ENCODE assay signal across 17 cellular contexts in genomic region chr11:61337706-61338268, GRCh38. TPM values are rescaled to one million over a fixed set of nuclear protein-coding genes. Genes with fewer than 3 reads are reported as not detected.
A peak's percentile ranks its signal among the peaks of the same experiment; 100 is the strongest.
DNase-seq lines count a peak whose midpoint lies in the region; ATAC-seq, FAIRE-seq and TF ChIP-seq lines count a peak whose summit lies in the region.
"Had no signal": no experiment of that assay in that cellular context is flagged by ENCODE, and none has a peak within 500 bp of the region (broad histone marks: within the 10 kb centered on the region; RNA-seq: fewer than 3 reads in every experiment).

No MANE protein-coding gene starts in this region.

- intact Hi-C loops in HepG2 (cut with micrococcal nuclease; ENCODE audit: unreplicated experiment) = loop anchor here (2.0 to 10.0 kb wide), 2 partner anchors 55 to 83 kb away; partner anchors contain the start of gene TMEM216
- intact Hi-C loops in right lobe of liver (cut with DNase I) = loop anchor here (5.0 kb wide), 2 partner anchors 45 to 50 kb away; no protein-coding TSS in a partner anchor
- intact Hi-C loops in dendritic cell treated with granulocyte-macrophage colony-stimulating factor and Interleukin-4, amounts not matched to agents 40 ng/mL and 50 ng/mL, for 4 days (cut with micrococcal nuclease) = loop anchor here (10.0 kb wide), 1 partner anchor 83 kb away; no protein-coding TSS in a partner anchor

- TF ChIP-seq CTCF in HepG2 (CRISPR knock-in tag; IDR thresholded peaks at IDR 0.05) (no peak), right lobe of liver (IDR thresholded peaks at IDR 0.05) (no peak)

- ATAC-seq in HepG2 = no peak
- ATAC-seq in right lobe of liver = no peak
- no peak for ATAC-seq in memory B cell (ENCODE audit: low read depth)
- ATAC-seq in stimulated activated effector memory CD8-positive, alpha-beta T cell treated with anti-CD3 and anti-CD28 coated beads, Interleukin-12 subunit alpha, Interleukin-12 subunit beta, amount 100 ng/mL, for 72 hours = no peak
- ATAC-seq: GM12878 had no signal

- H3K4me3 ChIP-seq in HepG2 (replicated peaks in 1 of 3; ENCODE audit: insufficient read depth in 1 of 3, low read depth in 2 of 3, low read length in 3 of 3) (no peak overlapping the region), right lobe of liver (no peak overlapping the region), SJCRH30 (no peak overlapping the region)
- H3K4me3 ChIP-seq: GM12878 had no signal

- peaks cover 34% of the 10 kb centered on the region for H3K4me1 Mint-ChIP-seq in dendritic cell treated with granulocyte-macrophage colony-stimulating factor and Interleukin-4, amounts not matched to agents 40 ng/mL and 50 ng/mL, for 4 days (ENCODE audit: low read depth)
- H3K4me1 Mint-ChIP-seq in memory B cell = peaks cover 25% of the 10 kb centered on the region
- H3K4me1 Mint-ChIP-seq in stimulated activated effector memory CD8-positive, alpha-beta T cell treated with anti-CD3 and anti-CD28 coated beads, Interleukin-12 subunit alpha, Interleukin-12 subunit beta, amount 100 ng/mL, for 72 hours = peaks cover 29% of the 10 kb centered on the region

- peaks cover 54% of the 10 kb centered on the region for H3K36me3 Mint-ChIP-seq in dendritic cell treated with granulocyte-macrophage colony-stimulating factor and Interleukin-4, amounts not matched to agents 40 ng/mL and 50 ng/mL, for 4 days (ENCODE audit: low read depth)
- peaks cover 8% of the 10 kb centered on the region for H3K36me3 Mint-ChIP-seq in memory B cell
- H3K36me3 Mint-ChIP-seq in stimulated activated effector memory CD8-positive, alpha-beta T cell treated with anti-CD3 and anti-CD28 coated beads, Interleukin-12 subunit alpha, Interleukin-12 subunit beta, amount 100 ng/mL, for 72 hours = no peaks in the 10 kb centered on the region

- no peaks in the 10 kb centered on the region for H3K9me3 ChIP-seq in HepG2 (ENCODE audit: low read length)
- H3K9me3 ChIP-seq in right lobe of liver = no peaks in the 10 kb centered on the region
- no peaks in the 10 kb centered on the region for H3K9me3 ChIP-seq in SJCRH30 (replicated peaks)
- H3K9me3 ChIP-seq: BE2C had no signal

- 0 out of 2 replicates have a peak, but pooled peaks cover 4% of the 10 kb centered on the region for H4K20me1 ChIP-seq in HepG2 (ENCODE audit: insufficient read depth, low read length)

- TF ChIP-seq POLR2A in HepG2 (IDR thresholded peaks at IDR 0.05; ENCODE audit: insufficient read depth in 1 of 2, low read depth in 2 of 2, low read length in 2 of 2) = no peak
- TF ChIP-seq POLR2A in right lobe of liver (IDR thresholded peaks at IDR 0.05) = no peak

- no peak overlapping the region for H3K4me3 Mint-ChIP-seq in dendritic cell treated with granulocyte-macrophage colony-stimulating factor and Interleukin-4, amounts not matched to agents 40 ng/mL and 50 ng/mL, for 4 days
- no peak overlapping the region for H3K4me3 Mint-ChIP-seq in memory B cell
- no peak overlapping the region for H3K4me3 Mint-ChIP-seq in stimulated activated effector memory CD8-positive, alpha-beta T cell treated with anti-CD3 and anti-CD28 coated beads, Interleukin-12 subunit alpha, Interleukin-12 subunit beta, amount 100 ng/mL, for 72 hours
- H3K4me3 Mint-ChIP-seq: H9 had no signal

- no peak overlapping the region for H3K9ac ChIP-seq in HepG2 (ENCODE audit: insufficient read depth, low read depth, low read length)

- H3K4me1 ChIP-seq in HepG2 (ENCODE audit: insufficient read depth, low read length) (peaks cover 33% of the 10 kb centered on the region), right lobe of liver (peaks cover 0 to 28% (median 10%) of the 10 kb centered on the region in 4 donors), SJCRH30 (no peaks in the 10 kb centered on the region)
- H3K4me1 ChIP-seq: BE2C had no signal

- peak overlapping the region; percentile 2 for H3K27ac Mint-ChIP-seq in dendritic cell treated with granulocyte-macrophage colony-stimulating factor and Interleukin-4, amounts not matched to agents 40 ng/mL and 50 ng/mL, for 4 days
- H3K27ac Mint-ChIP-seq in memory B cell = peak overlapping the region; percentile 58
- peak overlapping the region; percentile 56 for H3K27ac Mint-ChIP-seq in stimulated activated effector memory CD8-positive, alpha-beta T cell treated with anti-CD3 and anti-CD28 coated beads, Interleukin-12 subunit alpha, Interleukin-12 subunit beta, amount 100 ng/mL, for 72 hours

- TF ChIP-seq RAD21 in HepG2 (CRISPR knock-in tag; IDR thresholded peaks at IDR 0.05) = no peak

- in situ Hi-C loops in HepG2 (cut with HindIII; ENCODE audit: extremely low pct_ligation_motif_present, low pct_unique_long_range_greater_than_20kb) = loop anchor here (5.0 kb wide), 1 partner anchor 50 kb away; no protein-coding TSS in a partner anchor

- no peak for FAIRE-seq in HepG2 (lab: Jason Lieb, UNC)
- FAIRE-seq: A204.1, GM12878 had no signal

- no peaks in the 10 kb centered on the region for H3K9me3 Mint-ChIP-seq in dendritic cell treated with granulocyte-macrophage colony-stimulating factor and Interleukin-4, amounts not matched to agents 40 ng/mL and 50 ng/mL, for 4 days
- H3K9me3 Mint-ChIP-seq in memory B cell = no peaks in the 10 kb centered on the region
- no peaks in the 10 kb centered on the region for H3K9me3 Mint-ChIP-seq in stimulated activated effector memory CD8-positive, alpha-beta T cell treated with anti-CD3 and anti-CD28 coated beads, Interleukin-12 subunit alpha, Interleukin-12 subunit beta, amount 100 ng/mL, for 72 hours
- H3K9me3 Mint-ChIP-seq: H9 had no signal

- no peak overlapping the region for H3K4me2 ChIP-seq in HepG2 (ENCODE audit: low read depth, low read length)

- H2AFZ ChIP-seq in HepG2 (ENCODE audit: low read length) = no peak overlapping the region

- TF ChIP-seq EP300 in HepG2 (IDR thresholded peaks at IDR 0.05; ENCODE audit: low read depth in 2 of 2, low read length in 2 of 2) (no peak), HepG2 (CRISPR knock-in tag; IDR thresholded peaks at IDR 0.05; ENCODE audit: borderline replicate concordance) (no peak)

- peaks cover 45% of the 10 kb centered on the region for H3K79me2 ChIP-seq in HepG2 (ENCODE audit: insufficient read depth, low read length)

- H3K27me3 Mint-ChIP-seq in dendritic cell treated with granulocyte-macrophage colony-stimulating factor and Interleukin-4, amounts not matched to agents 40 ng/mL and 50 ng/mL, for 4 days = no peaks in the 10 kb centered on the region
- no peaks in the 10 kb centered on the region for H3K27me3 Mint-ChIP-seq in memory B cell
- H3K27me3 Mint-ChIP-seq: CD4-positive, alpha-beta memory T cell had no signal

- no TSS peak for BruUV-seq in HepG2 (replicated peaks; lab: Mats Ljungman, UMichigan)

- H3K27me3 ChIP-seq in HepG2 (ENCODE audit: control insufficient read depth in 1 of 2, insufficient read depth in 2 of 2, low read length in 2 of 2) (no peaks in the 10 kb centered on the region; a peak in 1 of 5 replicates), right lobe of liver (no peaks in the 10 kb centered on the region), SJCRH30 (no peaks in the 10 kb centered on the region)
- H3K27me3 ChIP-seq: BE2C had no signal

- POLR2A ChIA-PET in HepG2 (lab: Yijun Ruan, JAX) = interaction anchor here (1.0 to 1.3 kb wide), 4 partner anchors 11 to 54 kb away, joined by 3 to 5 read pairs (median 3); partner anchors contain the start of genes TMEM138 and TMEM216

- DNase-seq in HepG2 (ENCODE audit: low spot score) = no peak
- no peak for DNase-seq in right lobe of liver
- no peak for DNase-seq in memory B cell (ENCODE audit: low spot score in 2 of 2)
- DNase-seq in stimulated activated effector memory CD8-positive, alpha-beta T cell treated with anti-CD3 and anti-CD28 coated beads, Interleukin-12 subunit alpha, Interleukin-12 subunit beta, amount 100 ng/mL, for 72 hours (ENCODE audit: low spot score in 2 of 2) = no peak
- no peak for DNase-seq in SJCRH30
- DNase-seq in GM19240 (ENCODE audit: insufficient read length, low spot score) = no peak
- DNase-seq in SKM-1 treated with dmso at 0.1 percent for 144 hours (lab: John Stamatoyannopoulos, UW; ENCODE audit: unreplicated experiment) = no peak
- DNase-seq: BE2C; CD4-positive, alpha-beta memory T cell; DMS79; GOT3; H9 had no signal

- 100% methylated on average over 6 of the region's 10 CpGs for WGBS in HepG2 (ENCODE audit: low lambda C conversion rate)
- 67% methylated on average over 3 of the region's 10 CpGs for WGBS in right lobe of liver (ENCODE audit: insufficient coverage, low coverage, low lambda C conversion rate, missing lambda C conversion rate)

- H3K27ac ChIP-seq in HepG2 (ENCODE audit: extremely low read length, insufficient read depth, low read length) (no peak overlapping the region), right lobe of liver (no peak overlapping the region), SJCRH30 (no peak overlapping the region)
- H3K27ac ChIP-seq: C4-2B had no signal

- CTCF ChIA-PET in HepG2 (lab: Yijun Ruan, JAX; ENCODE audit: low intra/inter-chr PET ratio, low total read pairs) = interaction anchor here (4.1 kb wide), 1 partner anchor 47 kb away, joined by 69 read pairs; no protein-coding TSS in a partner anchor

- H3K36me3 ChIP-seq in HepG2 (replicated peaks in 1 of 2; ENCODE audit: control insufficient read depth in 1 of 2, insufficient read depth in 2 of 2, low read length in 2 of 2) = peaks cover 29 to 47% of the 10 kb centered on the region in 2 experiments
- peaks cover 0 to 39% (median 17%) of the 10 kb centered on the region in 4 donors for H3K36me3 ChIP-seq in right lobe of liver
- H3K36me3 ChIP-seq in SJCRH30 = no peaks in the 10 kb centered on the region
- H3K36me3 ChIP-seq: BE2C had no signal

RNA-seq across cellular contexts. Expression of gene TKFC, which starts 4.8 kb away (rescaled TPM):
- total RNA-seq in HepG2 (2016; rRNA removed; fragmentation: Illumina TruSeq; extraction: Trizol) = 173 and 197 TPM in 2 replicates
- 25.7 and 34.7 TPM in 2 replicates for total RNA-seq in HepG2 (2016; cell fraction: cytosol; rRNA removed; fragmentation: Illumina TruSeq; extraction: Trizol; ENCODE audit: low read depth)
- total RNA-seq in HepG2 (2016; cell fraction: insoluble cytoplasmic fraction; rRNA removed; fragmentation: Illumina TruSeq; extraction: Trizol) = 152 and 194 TPM in 2 replicates
- total RNA-seq in HepG2 (2016; cell fraction: membrane; rRNA removed; fragmentation: Illumina TruSeq; extraction: Trizol) = 38.7 and 39.8 TPM in 2 replicates
- total RNA-seq in HepG2 (2016; cell fraction: nucleus; rRNA removed; fragmentation: Illumina TruSeq; extraction: Trizol) = 130 and 153 TPM in 2 replicates
- 147 and 237 TPM in 2 replicates for polyA plus RNA-seq in HepG2 (2011; rRNA removed)
- polyA plus RNA-seq in HepG2 (2011; cell fraction: cytosol; rRNA removed) = 67.4 and 90.7 TPM in 2 replicates
- 653 and 783 TPM in 2 replicates for polyA plus RNA-seq in HepG2 (2011; cell fraction: nucleus; rRNA removed)
- polyA plus RNA-seq in HepG2 (2012) = 226 and 325 TPM in 2 replicates
- 15.1 and 18.3 TPM in 2 replicates for polyA plus RNA-seq in HepG2 (2016; cell fraction: cytosol; fragmentation: Illumina TruSeq; extraction: Trizol; ENCODE audit: low read depth)
- 134 and 173 TPM in 2 replicates for polyA plus RNA-seq in HepG2 (2016; cell fraction: insoluble cytoplasmic fraction; fragmentation: Illumina TruSeq; extraction: Trizol; ENCODE audit: low read depth)
- 31.3 and 33.9 TPM in 2 replicates for polyA plus RNA-seq in HepG2 (2016; cell fraction: membrane; fragmentation: Illumina TruSeq; extraction: Trizol; ENCODE audit: low read depth)
- 236 and 246 TPM in 2 replicates for polyA plus RNA-seq in HepG2 (2016; cell fraction: nucleus; fragmentation: Illumina TruSeq; extraction: Trizol; ENCODE audit: insufficient read depth, low read depth)
- 121 and 450 TPM in 2 replicates for polyA minus RNA-seq in HepG2 (2011; rRNA and poly(A)+ RNA removed; ENCODE audit: low replicate concordance)
- 129 and 149 TPM in 2 replicates for polyA minus RNA-seq in HepG2 (2011; cell fraction: cytosol; rRNA and poly(A)+ RNA removed)
- polyA minus RNA-seq in HepG2 (2011; cell fraction: nucleus; rRNA and poly(A)+ RNA removed) = 181 and 214 TPM in 2 replicates
- 100 to 1,000 TPM in 4 of 6 experiments, 10 to 100 TPM in 2; 36.6 to 216 (median 124) TPM for total RNA-seq in right lobe of liver
- 15.3 and 17.7 TPM in 2 replicates for total RNA-seq in SJCRH30 (2014; rRNA removed; shearing (Covaris generic))

RNA-seq across cellular contexts. Expression of gene DDB1, which starts 4.9 kb away (rescaled TPM):
- total RNA-seq in HepG2 (2016; rRNA removed; fragmentation: Illumina TruSeq; extraction: Trizol) = 266 and 292 TPM in 2 replicates
- 44.8 and 45.1 TPM in 2 replicates for total RNA-seq in HepG2 (2016; cell fraction: cytosol; rRNA removed; fragmentation: Illumina TruSeq; extraction: Trizol; ENCODE audit: low read depth)
- 272 and 286 TPM in 2 replicates for total RNA-seq in HepG2 (2016; cell fraction: insoluble cytoplasmic fraction; rRNA removed; fragmentation: Illumina TruSeq; extraction: Trizol)
- total RNA-seq in HepG2 (2016; cell fraction: membrane; rRNA removed; fragmentation: Illumina TruSeq; extraction: Trizol) = 67.0 and 70.3 TPM in 2 replicates
- total RNA-seq in HepG2 (2016; cell fraction: nucleus; rRNA removed; fragmentation: Illumina TruSeq; extraction: Trizol) = 147 and 162 TPM in 2 replicates
- 175 and 217 TPM in 2 replicates for polyA plus RNA-seq in HepG2 (2011; rRNA removed)
- polyA plus RNA-seq in HepG2 (2011; cell fraction: cytosol; rRNA removed) = 205 and 216 TPM in 2 replicates
- 144 and 152 TPM in 2 replicates for polyA plus RNA-seq in HepG2 (2011; cell fraction: nucleus; rRNA removed)
- polyA plus RNA-seq in HepG2 (2012) = 123 and 153 TPM in 2 replicates
- polyA plus RNA-seq in HepG2 (2016; cell fraction: cytosol; fragmentation: Illumina TruSeq; extraction: Trizol; ENCODE audit: low read depth) = 13.5 and 15.8 TPM in 2 replicates
- polyA plus RNA-seq in HepG2 (2016; cell fraction: insoluble cytoplasmic fraction; fragmentation: Illumina TruSeq; extraction: Trizol; ENCODE audit: low read depth) = 239 and 252 TPM in 2 replicates
- polyA plus RNA-seq in HepG2 (2016; cell fraction: membrane; fragmentation: Illumina TruSeq; extraction: Trizol; ENCODE audit: low read depth) = 34.0 and 38.3 TPM in 2 replicates
- 168 and 174 TPM in 2 replicates for polyA plus RNA-seq in HepG2 (2016; cell fraction: nucleus; fragmentation: Illumina TruSeq; extraction: Trizol; ENCODE audit: insufficient read depth, low read depth)
- 584 and 611 TPM in 2 replicates for polyA minus RNA-seq in HepG2 (2011; rRNA and poly(A)+ RNA removed; ENCODE audit: low replicate concordance)
- polyA minus RNA-seq in HepG2 (2011; cell fraction: cytosol; rRNA and poly(A)+ RNA removed) = 276 and 305 TPM in 2 replicates
- 187 and 203 TPM in 2 replicates for polyA minus RNA-seq in HepG2 (2011; cell fraction: nucleus; rRNA and poly(A)+ RNA removed)
- 10 to 100 TPM; 70.9 to 94.5 (median 83.9) TPM for total RNA-seq in right lobe of liver
- 209 and 214 TPM in 2 replicates for total RNA-seq in SJCRH30 (2014; rRNA removed; shearing (Covaris generic))

RNA-seq across cellular contexts. Expression of gene CYB561A3, which starts 23.9 kb away (rescaled TPM):
- total RNA-seq in HepG2 (2016; rRNA removed; fragmentation: Illumina TruSeq; extraction: Trizol) = 11.5 and 14.9 TPM in 2 replicates
- 5.6 and 5.9 TPM in 2 replicates for total RNA-seq in HepG2 (2016; cell fraction: cytosol; rRNA removed; fragmentation: Illumina TruSeq; extraction: Trizol; ENCODE audit: low read depth)
- 11.8 and 15.0 TPM in 2 replicates for total RNA-seq in HepG2 (2016; cell fraction: insoluble cytoplasmic fraction; rRNA removed; fragmentation: Illumina TruSeq; extraction: Trizol)
- total RNA-seq in HepG2 (2016; cell fraction: membrane; rRNA removed; fragmentation: Illumina TruSeq; extraction: Trizol) = 15.7 and 17.1 TPM in 2 replicates
- 11.9 and 12.4 TPM in 2 replicates for total RNA-seq in HepG2 (2016; cell fraction: nucleus; rRNA removed; fragmentation: Illumina TruSeq; extraction: Trizol)
- polyA plus RNA-seq in HepG2 (2011; rRNA removed) = 11.4 and 14.7 TPM in 2 replicates
- polyA plus RNA-seq in HepG2 (2011; cell fraction: cytosol; rRNA removed) = 19.7 and 21.5 TPM in 2 replicates
- polyA plus RNA-seq in HepG2 (2011; cell fraction: nucleus; rRNA removed) = 30.1 and 37.5 TPM in 2 replicates
- 10.9 and 13.2 TPM in 2 replicates for polyA plus RNA-seq in HepG2 (2012)
- 4.6 and 6.4 TPM in 2 replicates for polyA plus RNA-seq in HepG2 (2016; cell fraction: cytosol; fragmentation: Illumina TruSeq; extraction: Trizol; ENCODE audit: low read depth)
- 8.9 and 11.0 TPM in 2 replicates for polyA plus RNA-seq in HepG2 (2016; cell fraction: insoluble cytoplasmic fraction; fragmentation: Illumina TruSeq; extraction: Trizol; ENCODE audit: low read depth)
- polyA plus RNA-seq in HepG2 (2016; cell fraction: membrane; fragmentation: Illumina TruSeq; extraction: Trizol; ENCODE audit: low read depth) = 11.1 and 11.3 TPM in 2 replicates
- polyA plus RNA-seq in HepG2 (2016; cell fraction: nucleus; fragmentation: Illumina TruSeq; extraction: Trizol; ENCODE audit: insufficient read depth, low read depth) = 20.3 and 20.7 TPM in 2 replicates
- 41.4 and 173 TPM in 2 replicates for polyA minus RNA-seq in HepG2 (2011; rRNA and poly(A)+ RNA removed; ENCODE audit: low replicate concordance)
- 4.7 and 8.0 TPM in 2 replicates for polyA minus RNA-seq in HepG2 (2011; cell fraction: cytosol; rRNA and poly(A)+ RNA removed)
- 9.4 and 9.7 TPM in 2 replicates for polyA minus RNA-seq in HepG2 (2011; cell fraction: nucleus; rRNA and poly(A)+ RNA removed)
- 10 to 100 TPM; 25.6 to 41.8 (median 35.2) TPM for total RNA-seq in right lobe of liver
- 9.9 and 10.7 TPM in 2 replicates for total RNA-seq in SJCRH30 (2014; rRNA removed; shearing (Covaris generic))

RNA-seq across cellular contexts. Expression of gene TMEM138, which starts 24.4 kb away (rescaled TPM):
- total RNA-seq in HepG2 (2016; rRNA removed; fragmentation: Illumina TruSeq; extraction: Trizol) (29.7 and 43.5 TPM in 2 replicates), right lobe of liver (10 to 100 TPM; 18.2 to 41.0 (median 26.4) TPM)
- 51.3 and 54.5 TPM in 2 replicates for total RNA-seq in HepG2 (2016; cell fraction: cytosol; rRNA removed; fragmentation: Illumina TruSeq; extraction: Trizol; ENCODE audit: low read depth)
- 30.1 and 40.0 TPM in 2 replicates for total RNA-seq in HepG2 (2016; cell fraction: insoluble cytoplasmic fraction; rRNA removed; fragmentation: Illumina TruSeq; extraction: Trizol)
- 36.1 and 36.5 TPM in 2 replicates for total RNA-seq in HepG2 (2016; cell fraction: membrane; rRNA removed; fragmentation: Illumina TruSeq; extraction: Trizol)
- total RNA-seq in HepG2 (2016; cell fraction: nucleus; rRNA removed; fragmentation: Illumina TruSeq; extraction: Trizol) = 41.2 and 47.0 TPM in 2 replicates
- polyA plus RNA-seq in HepG2 (2011; rRNA removed) = 51.0 and 61.0 TPM in 2 replicates
- 21.8 and 35.0 TPM in 2 replicates for polyA plus RNA-seq in HepG2 (2011; cell fraction: cytosol; rRNA removed)
- 63.4 and 76.1 TPM in 2 replicates for polyA plus RNA-seq in HepG2 (2011; cell fraction: nucleus; rRNA removed)
- 17.6 and 19.2 TPM in 2 replicates for polyA plus RNA-seq in HepG2 (2012)
- 15.5 and 18.0 TPM in 2 replicates for polyA plus RNA-seq in HepG2 (2016; cell fraction: cytosol; fragmentation: Illumina TruSeq; extraction: Trizol; ENCODE audit: low read depth)
- 42.8 and 45.1 TPM in 2 replicates for polyA plus RNA-seq in HepG2 (2016; cell fraction: insoluble cytoplasmic fraction; fragmentation: Illumina TruSeq; extraction: Trizol; ENCODE audit: low read depth)
- polyA plus RNA-seq in HepG2 (2016; cell fraction: membrane; fragmentation: Illumina TruSeq; extraction: Trizol; ENCODE audit: low read depth) = 24.2 and 30.4 TPM in 2 replicates
- polyA plus RNA-seq in HepG2 (2016; cell fraction: nucleus; fragmentation: Illumina TruSeq; extraction: Trizol; ENCODE audit: insufficient read depth, low read depth) = 85.3 and 100 TPM in 2 replicates
- 50.4 and 173 TPM in 2 replicates for polyA minus RNA-seq in HepG2 (2011; rRNA and poly(A)+ RNA removed; ENCODE audit: low replicate concordance)
- polyA minus RNA-seq in HepG2 (2011; cell fraction: cytosol; rRNA and poly(A)+ RNA removed) = 9.5 and 9.6 TPM in 2 replicates
- 41.6 and 57.1 TPM in 2 replicates for polyA minus RNA-seq in HepG2 (2011; cell fraction: nucleus; rRNA and poly(A)+ RNA removed)
- 35.1 and 40.6 TPM in 2 replicates for total RNA-seq in SJCRH30 (2014; rRNA removed; shearing (Covaris generic))

RNA-seq across cellular contexts. Expression of gene VWCE, which starts 42.7 kb away (rescaled TPM):
- total RNA-seq in HepG2 (2016; rRNA removed; fragmentation: Illumina TruSeq; extraction: Trizol) (10.4 and 27.6 TPM in 2 replicates), right lobe of liver (10 to 100 TPM in 2 of 6 experiments, 1 to 10 TPM in 4; 2.3 to 37.1 (median 6.0) TPM)
- 21.1 and 23.2 TPM in 2 replicates for total RNA-seq in HepG2 (2016; cell fraction: cytosol; rRNA removed; fragmentation: Illumina TruSeq; extraction: Trizol; ENCODE audit: low read depth)
- total RNA-seq in HepG2 (2016; cell fraction: insoluble cytoplasmic fraction; rRNA removed; fragmentation: Illumina TruSeq; extraction: Trizol) = 9.5 and 29.7 TPM in 2 replicates
- total RNA-seq in HepG2 (2016; cell fraction: membrane; rRNA removed; fragmentation: Illumina TruSeq; extraction: Trizol) = 16.2 and 16.5 TPM in 2 replicates
- total RNA-seq in HepG2 (2016; cell fraction: nucleus; rRNA removed; fragmentation: Illumina TruSeq; extraction: Trizol) = 45.6 and 50.3 TPM in 2 replicates
- 58.3 and 59.7 TPM in 2 replicates for polyA plus RNA-seq in HepG2 (2011; rRNA removed)
- 16.1 and 23.9 TPM in 2 replicates for polyA plus RNA-seq in HepG2 (2011; cell fraction: cytosol; rRNA removed)
- 269 and 312 TPM in 2 replicates for polyA plus RNA-seq in HepG2 (2011; cell fraction: nucleus; rRNA removed)
- 91.9 and 92.4 TPM in 2 replicates for polyA plus RNA-seq in HepG2 (2012)
- 7.3 and 7.8 TPM in 2 replicates for polyA plus RNA-seq in HepG2 (2016; cell fraction: cytosol; fragmentation: Illumina TruSeq; extraction: Trizol; ENCODE audit: low read depth)
- 16.7 and 20.6 TPM in 2 replicates for polyA plus RNA-seq in HepG2 (2016; cell fraction: insoluble cytoplasmic fraction; fragmentation: Illumina TruSeq; extraction: Trizol; ENCODE audit: low read depth)
- polyA plus RNA-seq in HepG2 (2016; cell fraction: membrane; fragmentation: Illumina TruSeq; extraction: Trizol; ENCODE audit: low read depth) = 11.9 and 13.4 TPM in 2 replicates
- polyA plus RNA-seq in HepG2 (2016; cell fraction: nucleus; fragmentation: Illumina TruSeq; extraction: Trizol; ENCODE audit: insufficient read depth, low read depth) = 214 and 228 TPM in 2 replicates
- polyA minus RNA-seq in HepG2 (2011; rRNA and poly(A)+ RNA removed; ENCODE audit: low replicate concordance) = 0.94 and 72.8 TPM in 2 replicates
- polyA minus RNA-seq in HepG2 (2011; cell fraction: cytosol; rRNA and poly(A)+ RNA removed) = 17.8 and 19.7 TPM in 2 replicates
- 60.5 and 66.8 TPM in 2 replicates for polyA minus RNA-seq in HepG2 (2011; cell fraction: nucleus; rRNA and poly(A)+ RNA removed)
- 0.06 and 0.18 TPM in 2 replicates for total RNA-seq in SJCRH30 (2014; rRNA removed; shearing (Covaris generic))
- total RNA-seq: HT-29 had no signal
- polyA plus RNA-seq: CD4-positive, alpha-beta memory T cell had no signal

Comparison
In these comparisons a context has a peak if more than half of its experiments do, and no peak if none do; other contexts are left out.
1. H3K27ac Mint-ChIP-seq: peak in every context shown above with its lines; median percentile 58 in memory B cell; 56 in stimulated activated effector memory CD8-positive, alpha-beta T cell treated with anti-CD3 and anti-CD28 coated beads, Interleukin-12 subunit alpha, Interleukin-12 subunit beta, amount 100 ng/mL, for 72 hours; 2 in dendritic cell treated with granulocyte-macrophage colony-stimulating factor and Interleukin-4, amounts not matched to agents 40 ng/mL and 50 ng/mL, for 4 days.